Comparison of ENCODE assay signal across 11 cellular contexts in the genomic region with DNA sequence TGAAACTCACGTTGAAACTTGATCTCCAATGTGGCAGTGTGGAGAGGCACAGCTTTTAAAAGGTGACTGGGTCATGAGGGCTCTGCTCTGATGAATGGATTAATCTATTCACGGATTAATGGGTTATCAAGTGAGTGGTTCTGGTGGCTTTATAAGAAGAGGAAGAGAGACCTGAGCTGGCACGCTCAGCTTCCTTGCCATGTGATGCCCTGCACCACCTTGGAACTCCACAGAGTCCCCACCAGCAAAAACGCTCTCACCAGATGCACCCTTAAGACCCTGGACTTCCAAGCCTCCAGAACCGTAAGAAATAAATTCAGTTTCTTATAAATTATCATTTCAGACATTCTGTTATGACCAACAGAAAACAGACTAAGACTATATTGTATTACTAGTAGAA. TPM values are rescaled to one million over a fixed set of nuclear protein-coding genes. Genes with fewer than 3 reads are reported as not detected.
DNase-seq lines count a peak whose midpoint lies in the region; ATAC-seq and TF ChIP-seq lines count a peak whose summit lies in the region.
"Had no signal": no experiment of that assay in that cellular context is flagged by ENCODE, and none has a peak within 500 bp of the region (broad histone marks: within the 10 kb centered on the region; RNA-seq: fewer than 3 reads in every experiment).

No MANE protein-coding gene starts in this region.

- intact Hi-C loops in OCI-LY7 (cut with micrococcal nuclease; ENCODE audit: unreplicated experiment) = loop anchor here (5.0 kb wide), 1 partner anchor 367 kb away; the partner anchor contains the start of gene TNK2

- H3K4me3 Mint-ChIP-seq in activated T-cell treated with anti-CD3 and anti-CD28 coated beads, Interleukin-2, amount 50 U/mL, for 24 hours = peak overlapping the region; percentile 90

- H3K4me1 ChIP-seq in OCI-LY7 (ENCODE audit: insufficient read depth, low read length, poor library complexity, severe bottlenecking) (peaks cover 70% of the 10 kb centered on the region), endocrine pancreas (ENCODE audit: control insufficient read depth, insufficient read depth, low read length) (peaks cover 7% of the 10 kb centered on the region)

- H3K4me3 ChIP-seq in OCI-LY7 (ENCODE audit: low read depth, low read length, poor library complexity, severe bottlenecking) (peak overlapping the region; percentile 89), endocrine pancreas (ENCODE audit: control insufficient read depth, insufficient read depth, low read length) (peak overlapping the region; percentile 98)
- H3K4me3 ChIP-seq: K562 had no signal

- H3K36me3 Mint-ChIP-seq in activated T-cell treated with anti-CD3 and anti-CD28 coated beads, Interleukin-2, amount 50 U/mL, for 24 hours (ENCODE audit: low read depth) = peaks cover 50% of the 10 kb centered on the region

- H3K27me3 ChIP-seq in endocrine pancreas (ENCODE audit: control insufficient read depth, insufficient read depth, low read length) = no peaks in the 10 kb centered on the region

- H3K36me3 ChIP-seq in OCI-LY7 (ENCODE audit: insufficient read depth, low read length) = peaks cover 15% of the 10 kb centered on the region; the same call in 1 of the 2 replicates
- no peaks in the 10 kb centered on the region for H3K36me3 ChIP-seq in endocrine pancreas (ENCODE audit: control insufficient read depth, insufficient read depth, low read length)

- H3K27me3 Mint-ChIP-seq in activated T-cell treated with anti-CD3 and anti-CD28 coated beads, Interleukin-2, amount 50 U/mL, for 24 hours = no peaks in the 10 kb centered on the region

- H3K27ac ChIP-seq in OCI-LY7 (ENCODE audit: low read depth, low read length, poor library complexity, severe bottlenecking) = peak overlapping the region; percentile 89

- H2AFZ ChIP-seq in OCI-LY7 (ENCODE audit: low read length) = no peak overlapping the region

- ATAC-seq in stimulated activated naive CD8-positive, alpha-beta T cell treated with anti-CD3 and anti-CD28 coated beads, Interleukin-15, Interleukin-2, amounts not matched to agents 100 U/mL and 50 U/mL, for 24 hours = no peak
- ATAC-seq in HG02678 (IDR thresholded peaks at IDR 0.05; ENCODE audit: unreplicated experiment) = no peak
- ATAC-seq: K562 had no signal

- peaks cover 73% of the 10 kb centered on the region for H3K4me1 Mint-ChIP-seq in activated T-cell treated with anti-CD3 and anti-CD28 coated beads, Interleukin-2, amount 50 U/mL, for 24 hours (ENCODE audit: low read depth)

- no peak for TF ChIP-seq CTCF in OCI-LY7 (conservative IDR thresholded peaks at IDR 0.05; ENCODE audit: low read length)

- H3K79me2 ChIP-seq in OCI-LY7 (ENCODE audit: insufficient read depth, low read depth, low read length) = peaks cover 74% of the 10 kb centered on the region

- no peaks in the 10 kb centered on the region for H3K9me3 Mint-ChIP-seq in activated T-cell treated with anti-CD3 and anti-CD28 coated beads, Interleukin-2, amount 50 U/mL, for 24 hours

- CTCF ChIA-PET in OCI-LY7 (lab: Charles Lee; ENCODE audit: unreplicated experiment) = no interaction called here

- H4K20me1 ChIP-seq in OCI-LY7 (ENCODE audit: insufficient read depth, low read length) = peaks cover 17% of the 10 kb centered on the region; the same call in 1 of the 2 replicates

- H3K9ac ChIP-seq in endocrine pancreas (ENCODE audit: control insufficient read depth, insufficient read depth, low read length) = no peak overlapping the region

- no peak for DNase-seq in activated T-cell treated with anti-CD3 and anti-CD28 coated beads, Interleukin-2, amount 50 U/mL, for 24 hours
- no peak for DNase-seq in activated T-cell treated with anti-CD3 and anti-CD28 coated beads, Interleukin-2, amount 50 U/mL, for 1 hour
- DNase-seq in OCI-LY7 (ENCODE audit: low spot score) (peak; percentile 48), epidermal melanocyte (ENCODE audit: insufficient read length, low spot score) (no peak), SIG-M5 treated with dmso at 0.1 percent for 504 hours (lab: John Stamatoyannopoulos, UW; ENCODE audit: unreplicated experiment) (no peak)
- DNase-seq in stimulated activated naive CD8-positive, alpha-beta T cell treated with anti-CD3 and anti-CD28 coated beads, Interleukin-15, Interleukin-2, amounts not matched to agents 100 U/mL and 50 U/mL, for 24 hours = peak; percentile 24
- DNase-seq: dermis blood vessel endothelial cell; stimulated activated CD4-positive, alpha-beta T cell treated with anti-CD3 and anti-CD28 coated beads, Interleukin-4, amount 100 ng/mL, for 24 hours had no signal

- POLR2A ChIA-PET in OCI-LY7 (lab: Charles Lee) = interaction anchor here (0.6 to 4.3 kb wide), 4 partner anchors 11 to 271 kb away, joined by 3 to 28 read pairs (median 4); no protein-coding TSS in a partner anchor

- BruUV-seq in OCI-LY7 (replicated peaks; lab: Mats Ljungman, UMichigan) = no TSS peak

- H3K27ac Mint-ChIP-seq in activated T-cell treated with anti-CD3 and anti-CD28 coated beads, Interleukin-2, amount 50 U/mL, for 24 hours = peak overlapping the region; percentile 92

- H3K4me2 ChIP-seq in OCI-LY7 (ENCODE audit: low read length) = peak overlapping the region; percentile 86

- H3K9me2 ChIP-seq in OCI-LY7 (ENCODE audit: insufficient read depth, low read length) = no peaks in the 10 kb centered on the region

- H3K9me3 ChIP-seq in OCI-LY7 (ENCODE audit: low read length) (no peaks in the 10 kb centered on the region), endocrine pancreas (ENCODE audit: control insufficient read depth, low read length) (no peaks in the 10 kb centered on the region)

RNA-seq across cellular contexts. Expression of gene PPP1R2, which starts 2.6 kb away (rescaled TPM):
- total RNA-seq in OCI-LY7 (2014; rRNA removed; shearing (Covaris generic)) = 239 and 294 TPM in 2 replicates
- 86.5 and 91.9 TPM in 2 replicates for total RNA-seq in OCI-LY7 (2022)

RNA-seq across cellular contexts. Expression of gene APOD, which starts 43.2 kb away (rescaled TPM):
- not detected in 2 replicates for total RNA-seq in OCI-LY7 (2014; rRNA removed; shearing (Covaris generic))
- not detected in 2 replicates for total RNA-seq in OCI-LY7 (2022)

Comparison
In these comparisons a context has a peak if more than half of its experiments do, and no peak if none do; other contexts are left out.
1. DNase-seq: peak in OCI-LY7 (single experiment) and stimulated activated naive CD8-positive, alpha-beta T cell treated with anti-CD3 and anti-CD28 coated beads, Interleukin-15, Interleukin-2, amounts not matched to agents 100 U/mL and 50 U/mL, for 24 hours (single experiment); none in activated T-cell treated with anti-CD3 and anti-CD28 coated beads, Interleukin-2, amount 50 U/mL, for 24 hours (single experiment), activated T-cell treated with anti-CD3 and anti-CD28 coated beads, Interleukin-2, amount 50 U/mL, for 1 hour (single experiment), epidermal melanocyte (single experiment) and SIG-M5 treated with dmso at 0.1 percent for 504 hours (single experiment).